Comparison of ENCODE assay signal across 1 cellular context in genomic region chr11:17207317-17208256, GRCh38.
TF ChIP-seq lines count a peak whose summit lies in the region.

PIK3C2A (minus strand) TSS chr11:17207986; CDS start chr11:17169741, 38,245 bp downstream.

TF ChIP-seq in K562, 482 proteins besides CTCF, POLR2A, EP300 and RAD21 (continued from another document):
- TF ChIP-seq ZFP91 (CRISPR knock-in tag; IDR thresholded peaks at IDR 0.05) (no peak), MAX (CRISPR knock-in tag; IDR thresholded peaks at IDR 0.05) (peak; percentile 52), ARID4B (CRISPR knock-in tag; IDR thresholded peaks at IDR 0.05) (peak; percentile 53; the same call in 1 of the 2 replicates), NCOA6 (IDR thresholded peaks at IDR 0.05) (no peak), EP400 (IDR thresholded peaks at IDR 0.05) (peak; percentile 70; the same call in 1 of the 2 replicates), SRF (CRISPR knock-in tag; IDR thresholded peaks at IDR 0.05) (peak in 1 of 2 experiments; percentile 27; a peak in 1 of 4 replicates), SMARCA4 (IDR thresholded peaks at IDR 0.05) (no peak), E2F1 (CRISPR knock-in tag; IDR thresholded peaks at IDR 0.05) (0 out of 2 replicates have a peak, but pooled peaks have one; percentile 14), KLF13 (tag; IDR thresholded peaks at IDR 0.05; ENCODE audit: borderline replicate concordance, low read depth) (no peak), CTBP1 (IDR thresholded peaks at IDR 0.05; ENCODE audit: borderline replicate concordance) (peak; percentile 82; the same call in 1 of the 2 replicates), FOXP4 (CRISPR knock-in tag; IDR thresholded peaks at IDR 0.05; ENCODE audit: borderline replicate concordance) (0 out of 2 replicates have a peak, but pooled peaks have one; percentile 27), PHF21A (IDR thresholded peaks at IDR 0.05; ENCODE audit: borderline replicate concordance, low read depth) (no peak), ZNF436 (CRISPR knock-in tag; IDR thresholded peaks at IDR 0.05) (no peak), ARID3A (IDR thresholded peaks at IDR 0.05; ENCODE audit: borderline replicate concordance, low read depth, low read length) (no peak), ZNF277 (CRISPR knock-in tag; IDR thresholded peaks at IDR 0.05; ENCODE audit: borderline replicate concordance) (no peak), KDM4B (IDR thresholded peaks at IDR 0.05; ENCODE audit: borderline replicate concordance in 2 of 2, low read depth in 1 of 2) (peak in 1 of 2 experiments; percentile 20; a peak in 2 of 4 replicates), ZNF57 (CRISPR knock-in tag; IDR thresholded peaks at IDR 0.05) (no peak), CCNT2 (IDR thresholded peaks at IDR 0.05; ENCODE audit: borderline replicate concordance, extremely low read depth, insufficient read length, low read depth, low read length) (peak; percentile 90), MTF1 (CRISPR knock-in tag; IDR thresholded peaks at IDR 0.05; ENCODE audit: borderline replicate concordance) (no peak), VEZF1 (CRISPR knock-in tag; IDR thresholded peaks at IDR 0.05) (peak; percentile 78), THRAP3 (IDR thresholded peaks at IDR 0.05; ENCODE audit: borderline replicate concordance) (no peak), ATF1 (CRISPR knock-in tag; IDR thresholded peaks at IDR 0.05) (0 out of 2 replicates have a peak, but pooled peaks have one; percentile 19), ATF1 (tag; IDR thresholded peaks at IDR 0.05) (peak; percentile 92), TAF7 (tag; IDR thresholded peaks at IDR 0.05) (no peak), LEF1 (IDR thresholded peaks at IDR 0.05) (no peak), XRCC3 (IDR thresholded peaks at IDR 0.05) (no peak), ZSCAN32 (CRISPR knock-in tag; IDR thresholded peaks at IDR 0.05) (no peak), MXI1 (IDR thresholded peaks at IDR 0.05; ENCODE audit: low read depth, low read length) (no peak), TBL1XR1 (IDR thresholded peaks at IDR 0.05; ENCODE audit: low read length in 2 of 2) (no peak)
